ENCODE assay signal across 1 cellular context in the genomic region with DNA sequence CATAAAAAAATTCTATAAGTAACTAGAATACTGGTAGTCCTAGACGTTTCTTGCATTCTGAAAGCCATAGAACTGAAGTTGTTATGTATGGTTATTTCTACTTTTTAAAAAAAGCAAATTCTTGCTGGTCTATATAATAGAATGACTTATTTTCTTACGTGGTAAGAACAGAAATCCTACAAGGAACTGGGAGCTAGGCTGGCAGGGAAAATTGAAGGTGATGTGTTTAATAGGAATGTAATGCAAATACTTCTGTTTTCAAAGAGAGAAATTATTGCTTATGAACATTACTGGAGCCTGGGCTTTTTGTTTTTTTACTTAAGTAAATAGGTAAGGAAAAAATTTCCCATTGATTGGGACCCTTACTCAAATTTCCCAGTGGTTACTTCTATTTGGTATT.
TF ChIP-seq lines count a peak whose summit lies in the region.

No MANE protein-coding gene starts in this region.

TF ChIP-seq in IMR-90, 13 proteins besides CTCF, POLR2A, EP300 and RAD21:
- TF ChIP-seq SMC3 (IDR thresholded peaks at IDR 0.05; ENCODE audit: low read depth, low read length), result no peak
- TF ChIP-seq USF2 (IDR thresholded peaks at IDR 0.05; ENCODE audit: low read depth, low read length), result no peak
- no peak for TF ChIP-seq RCOR1 (IDR thresholded peaks at IDR 0.05; ENCODE audit: insufficient replicate concordance, low read length)
- TF ChIP-seq MXI1 (IDR thresholded peaks at IDR 0.05; ENCODE audit: borderline replicate concordance, low read depth, low read length), result no peak
- no peak for TF ChIP-seq MAFK (IDR thresholded peaks at IDR 0.05; ENCODE audit: low read depth, low read length)
- no peak for TF ChIP-seq FOS (IDR thresholded peaks at IDR 0.05; ENCODE audit: low read depth, low read length)
TF ChIP-seq in IMR-90: peak in this region for 0.
